In the genomic region with DNA sequence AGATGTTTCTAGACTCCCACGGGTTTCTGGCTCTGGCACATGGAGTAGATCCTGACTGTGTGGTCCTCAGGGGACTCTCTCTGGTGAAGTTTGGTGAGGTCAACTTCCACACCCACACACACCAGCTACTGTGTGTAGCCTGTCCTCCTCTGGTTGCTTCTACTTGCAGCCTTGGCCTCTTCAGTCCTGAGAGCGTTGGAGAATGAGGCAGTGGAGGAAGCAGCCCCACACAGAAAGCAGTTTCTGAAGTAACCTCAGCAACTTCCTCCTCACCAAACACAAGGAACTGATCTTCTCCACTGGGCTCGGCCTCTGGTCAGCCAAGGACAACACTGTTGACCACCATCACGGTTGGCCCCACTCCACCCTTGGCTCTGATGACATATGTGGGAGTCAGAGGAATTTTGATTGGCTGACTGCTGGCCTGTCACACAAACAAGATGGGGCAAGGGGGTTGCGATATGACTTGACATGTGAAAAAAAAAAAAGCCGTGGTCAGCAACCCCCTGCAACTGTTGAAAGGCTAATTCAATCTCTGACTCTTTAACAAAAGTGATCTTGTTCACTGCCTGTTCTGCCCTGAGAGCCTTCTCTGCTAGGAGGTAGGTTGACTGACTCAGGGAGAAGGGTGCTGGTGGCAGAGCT, we compare ENCODE assay signal across 8 cellular contexts.
DNase-seq lines count a peak whose midpoint lies in the region; ATAC-seq lines count a peak whose summit lies in the region.

No MANE protein-coding gene starts in this region.

- H3K9me3 Mint-ChIP-seq in dendritic cell treated with granulocyte-macrophage colony-stimulating factor and Interleukin-4, amounts not matched to agents 40 ng/mL and 50 ng/mL, for 4 days: no peaks in the 10 kb centered on the region

- peak overlapping the region; percentile 20 for H3K4me3 Mint-ChIP-seq in dendritic cell treated with granulocyte-macrophage colony-stimulating factor and Interleukin-4, amounts not matched to agents 40 ng/mL and 50 ng/mL, for 4 days

- H3K4me1 Mint-ChIP-seq in dendritic cell treated with granulocyte-macrophage colony-stimulating factor and Interleukin-4, amounts not matched to agents 40 ng/mL and 50 ng/mL, for 4 days (ENCODE audit: low read depth): peaks cover 73% of the 10 kb centered on the region

- H3K36me3 Mint-ChIP-seq in dendritic cell treated with granulocyte-macrophage colony-stimulating factor and Interleukin-4, amounts not matched to agents 40 ng/mL and 50 ng/mL, for 4 days (ENCODE audit: low read depth): peaks cover 26% of the 10 kb centered on the region

- H3K27ac Mint-ChIP-seq in dendritic cell treated with granulocyte-macrophage colony-stimulating factor and Interleukin-4, amounts not matched to agents 40 ng/mL and 50 ng/mL, for 4 days: peak overlapping the region; percentile 85

- ATAC-seq in GM19463 (IDR thresholded peaks at IDR 0.05; ENCODE audit: unreplicated experiment): peak; percentile 52
- peak; percentile 62 for ATAC-seq in HG03432 (IDR thresholded peaks at IDR 0.05; ENCODE audit: unreplicated experiment)

- intact Hi-C loops in dendritic cell treated with granulocyte-macrophage colony-stimulating factor and Interleukin-4, amounts not matched to agents 40 ng/mL and 50 ng/mL, for 4 days (cut with micrococcal nuclease): loop anchor here (2.0 kb wide), 1 partner anchor 18 kb away; no protein-coding TSS in a partner anchor

- H3K27me3 Mint-ChIP-seq in dendritic cell treated with granulocyte-macrophage colony-stimulating factor and Interleukin-4, amounts not matched to agents 40 ng/mL and 50 ng/mL, for 4 days: no peaks in the 10 kb centered on the region

- DNase-seq in CD1c-positive myeloid dendritic cell (ENCODE audit: extremely low spot score) (peak; percentile 90), DMS53 (lab: John Stamatoyannopoulos, UW) (no peak), NCI-H2196 (lab: John Stamatoyannopoulos, UW; ENCODE audit: unreplicated experiment) (no peak), HK-2 (ENCODE audit: unreplicated experiment) (no peak), AG20443 (ENCODE audit: low spot score) (no peak)
